ENCODE assay signal across 15 cellular contexts in genomic region chr17:945672-946071, GRCh38.
"Had no signal": no experiment of that assay in that cellular context is flagged by ENCODE, and none has a peak within 500 bp of the region (broad histone marks: within the 10 kb centered on the region; RNA-seq: fewer than 3 reads in every experiment).

No MANE protein-coding gene starts in this region.

- H3K36me3 ChIP-seq: lower lobe of right lung, thoracic aorta had no signal

- H3K9me3 Mint-ChIP-seq: activated naive CD8-positive, alpha-beta T cell treated with anti-CD3 and anti-CD28 coated beads, Interleukin-2, amount 50 U/mL, for 24 hours; natural killer cell treated with Interleukin-12 subunit alpha and Interleukin-12 subunit beta and Interleukin-15 and Interleukin-18, amount 100 ng/mL, for 72 hours; T-helper 1 cell treated with Interleukin-12 subunit alpha and Interleukin-12 subunit beta and Interleukin-4 antibody, amounts not matched to agents 30 μg/mL and 1 μg/mL, for 36 hours had no signal

- DNase-seq: activated CD4-positive, alpha-beta T cell treated with anti-CD3 and anti-CD28 coated beads for 48 hours; activated CD8-positive, alpha-beta T cell treated with anti-CD3 and anti-CD28 coated beads, Interleukin-2, amount 10 ng/mL, durations not matched to agents 7 days and 5 days; activated naive CD4-positive, alpha-beta T cell treated with Interleukin-2 at 50 U/mL for 16 hours; activated naive CD8-positive, alpha-beta T cell treated with anti-CD3 and anti-CD28 coated beads, Interleukin-2, amount 50 U/mL, for 24 hours; caudate nucleus; effector memory CD4-positive, alpha-beta T cell; lower lobe of right lung; mucosa of descending colon; stimulated activated CD4-positive, alpha-beta T cell treated with anti-CD3 and anti-CD28 coated beads, Interleukin-12 subunit alpha, Interleukin-12 subunit beta, amount 100 ng/mL, for 4 hours; stimulated activated CD4-positive, alpha-beta T cell treated with anti-CD3 and anti-CD28 coated beads, Interleukin-2, amount 100 ng/mL, for 48 hours; stimulated activated naive CD4-positive, alpha-beta T cell treated with Interleukin-2 at 50 U/mL for 16 hours had no signal

- H3K27ac ChIP-seq: coronary artery, lower lobe of right lung, thoracic aorta had no signal

- H3K9me3 ChIP-seq: lower lobe of right lung, mucosa of descending colon, thoracic aorta had no signal

- H3K4me3 Mint-ChIP-seq: activated CD8-positive, alpha-beta T cell treated with anti-CD3 and anti-CD28 coated beads, Interleukin-2, amount 10 ng/mL, durations not matched to agents 7 days and 5 days; activated naive CD8-positive, alpha-beta T cell treated with anti-CD3 and anti-CD28 coated beads, Interleukin-2, amount 50 U/mL, for 24 hours; natural killer cell treated with Interleukin-12 subunit alpha and Interleukin-12 subunit beta and Interleukin-15 and Interleukin-18, amount 100 ng/mL, for 72 hours; T-helper 1 cell treated with Interleukin-12 subunit alpha and Interleukin-12 subunit beta and Interleukin-4 antibody, amounts not matched to agents 30 μg/mL and 1 μg/mL, for 36 hours had no signal

- H3K4me1 Mint-ChIP-seq: activated naive CD8-positive, alpha-beta T cell treated with anti-CD3 and anti-CD28 coated beads, Interleukin-2, amount 50 U/mL, for 24 hours had no signal

- H3K36me3 Mint-ChIP-seq: natural killer cell treated with Interleukin-12 subunit alpha and Interleukin-12 subunit beta and Interleukin-15 and Interleukin-18, amount 100 ng/mL, for 72 hours had no signal

- H3K4me3 ChIP-seq: coronary artery, lower lobe of right lung, mucosa of descending colon, thoracic aorta had no signal

- H3K27ac Mint-ChIP-seq: activated CD8-positive, alpha-beta T cell treated with anti-CD3 and anti-CD28 coated beads, Interleukin-2, amount 10 ng/mL, durations not matched to agents 7 days and 5 days; activated naive CD8-positive, alpha-beta T cell treated with anti-CD3 and anti-CD28 coated beads, Interleukin-2, amount 50 U/mL, for 24 hours; natural killer cell treated with Interleukin-12 subunit alpha and Interleukin-12 subunit beta and Interleukin-15 and Interleukin-18, amount 100 ng/mL, for 72 hours; T-helper 1 cell treated with Interleukin-12 subunit alpha and Interleukin-12 subunit beta and Interleukin-4 antibody, amounts not matched to agents 30 μg/mL and 1 μg/mL, for 36 hours had no signal
